1 cellular context compared by ENCODE assay signal in the genomic region with DNA sequence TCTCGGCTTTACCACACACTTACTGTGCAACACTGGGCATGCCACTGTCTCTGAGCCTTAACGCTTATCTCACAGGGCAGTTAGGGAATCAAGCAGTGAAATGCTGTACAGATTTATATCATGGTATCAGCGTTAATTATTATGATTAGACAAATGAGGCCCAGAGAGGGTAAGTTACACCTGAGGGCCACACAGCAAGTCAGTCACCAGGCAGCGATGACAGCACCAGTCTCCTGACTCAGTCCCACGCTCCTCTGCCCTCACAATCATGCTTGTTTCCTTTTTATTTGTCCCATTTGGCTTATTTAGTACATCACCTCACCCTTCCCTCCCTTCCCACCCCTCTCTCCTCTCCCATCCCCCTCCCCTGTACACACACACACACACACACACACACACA.
TF ChIP-seq lines count a peak whose summit lies in the region.

No MANE protein-coding gene starts in this region.

TF ChIP-seq in HepG2, 621 proteins besides CTCF, POLR2A, EP300 and RAD21:
- TF ChIP-seq ZNF451 (CRISPR knock-in tag; IDR thresholded peaks at IDR 0.05) (no peak), JUND (CRISPR knock-in tag; IDR thresholded peaks at IDR 0.05) (no peak), ZNF543 (CRISPR knock-in tag; IDR thresholded peaks at IDR 0.05) (no peak), ZNF547 (CRISPR knock-in tag; IDR thresholded peaks at IDR 0.05) (no peak), SOX6 (IDR thresholded peaks at IDR 0.05) (no peak), SOX6 (CRISPR knock-in tag; IDR thresholded peaks at IDR 0.05) (no peak), ZNF83 (CRISPR knock-in tag; IDR thresholded peaks at IDR 0.05; ENCODE audit: borderline replicate concordance) (no peak), HNRNPK (IDR thresholded peaks at IDR 0.05; ENCODE audit: low read depth, low read length, poor library complexity, severe bottlenecking) (peak; percentile 59), ZNF17 (CRISPR knock-in tag; IDR thresholded peaks at IDR 0.05) (no peak), NFE2L1 (CRISPR knock-in tag; IDR thresholded peaks at IDR 0.05; ENCODE audit: borderline replicate concordance) (no peak), ZNF768 (CRISPR knock-in tag; IDR thresholded peaks at IDR 0.05) (peak; percentile 70), ZNF564 (CRISPR knock-in tag; IDR thresholded peaks at IDR 0.05) (no peak), JDP2 (CRISPR knock-in tag; IDR thresholded peaks at IDR 0.05; ENCODE audit: borderline replicate concordance) (no peak)
- TF ChIP-seq, protein P1, sequence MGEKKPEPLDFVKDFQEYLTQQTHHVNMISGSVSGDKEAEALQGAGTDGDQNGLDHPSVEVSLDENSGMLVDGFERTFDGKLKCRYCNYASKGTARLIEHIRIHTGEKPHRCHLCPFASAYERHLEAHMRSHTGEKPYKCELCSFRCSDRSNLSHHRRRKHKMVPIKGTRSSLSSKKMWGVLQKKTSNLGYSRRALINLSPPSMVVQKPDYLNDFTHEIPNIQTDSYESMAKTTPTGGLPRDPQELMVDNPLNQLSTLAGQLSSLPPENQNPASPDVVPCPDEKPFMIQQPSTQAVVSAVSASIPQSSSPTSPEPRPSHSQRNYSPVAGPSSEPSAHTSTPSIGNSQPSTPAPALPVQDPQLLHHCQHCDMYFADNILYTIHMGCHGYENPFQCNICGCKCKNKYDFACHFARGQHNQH (CRISPR knock-in tag; IDR thresholded peaks at IDR 0.05), result no peak
- TF ChIP-seq, protein P2, sequence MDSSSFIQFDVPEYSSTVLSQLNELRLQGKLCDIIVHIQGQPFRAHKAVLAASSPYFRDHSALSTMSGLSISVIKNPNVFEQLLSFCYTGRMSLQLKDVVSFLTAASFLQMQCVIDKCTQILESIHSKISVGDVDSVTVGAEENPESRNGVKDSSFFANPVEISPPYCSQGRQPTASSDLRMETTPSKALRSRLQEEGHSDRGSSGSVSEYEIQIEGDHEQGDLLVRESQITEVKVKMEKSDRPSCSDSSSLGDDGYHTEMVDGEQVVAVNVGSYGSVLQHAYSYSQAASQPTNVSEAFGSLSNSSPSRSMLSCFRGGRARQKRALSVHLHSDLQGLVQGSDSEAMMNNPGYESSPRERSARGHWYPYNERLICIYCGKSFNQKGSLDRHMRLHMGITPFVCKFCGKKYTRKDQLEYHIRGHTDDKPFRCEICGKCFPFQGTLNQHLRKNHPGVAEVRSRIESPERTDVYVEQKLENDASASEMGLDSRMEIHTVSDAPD (CRISPR knock-in tag; IDR thresholded peaks at IDR 0.05), result no peak
- TF ChIP-seq, protein P3, sequence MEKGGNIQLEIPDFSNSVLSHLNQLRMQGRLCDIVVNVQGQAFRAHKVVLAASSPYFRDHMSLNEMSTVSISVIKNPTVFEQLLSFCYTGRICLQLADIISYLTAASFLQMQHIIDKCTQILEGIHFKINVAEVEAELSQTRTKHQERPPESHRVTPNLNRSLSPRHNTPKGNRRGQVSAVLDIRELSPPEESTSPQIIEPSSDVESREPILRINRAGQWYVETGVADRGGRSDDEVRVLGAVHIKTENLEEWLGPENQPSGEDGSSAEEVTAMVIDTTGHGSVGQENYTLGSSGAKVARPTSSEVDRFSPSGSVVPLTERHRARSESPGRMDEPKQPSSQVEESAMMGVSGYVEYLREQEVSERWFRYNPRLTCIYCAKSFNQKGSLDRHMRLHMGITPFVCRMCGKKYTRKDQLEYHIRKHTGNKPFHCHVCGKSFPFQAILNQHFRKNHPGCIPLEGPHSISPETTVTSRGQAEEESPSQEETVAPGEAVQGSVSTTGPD (CRISPR knock-in tag; IDR thresholded peaks at IDR 0.05), result no peak
- TF ChIP-seq, protein P4, sequence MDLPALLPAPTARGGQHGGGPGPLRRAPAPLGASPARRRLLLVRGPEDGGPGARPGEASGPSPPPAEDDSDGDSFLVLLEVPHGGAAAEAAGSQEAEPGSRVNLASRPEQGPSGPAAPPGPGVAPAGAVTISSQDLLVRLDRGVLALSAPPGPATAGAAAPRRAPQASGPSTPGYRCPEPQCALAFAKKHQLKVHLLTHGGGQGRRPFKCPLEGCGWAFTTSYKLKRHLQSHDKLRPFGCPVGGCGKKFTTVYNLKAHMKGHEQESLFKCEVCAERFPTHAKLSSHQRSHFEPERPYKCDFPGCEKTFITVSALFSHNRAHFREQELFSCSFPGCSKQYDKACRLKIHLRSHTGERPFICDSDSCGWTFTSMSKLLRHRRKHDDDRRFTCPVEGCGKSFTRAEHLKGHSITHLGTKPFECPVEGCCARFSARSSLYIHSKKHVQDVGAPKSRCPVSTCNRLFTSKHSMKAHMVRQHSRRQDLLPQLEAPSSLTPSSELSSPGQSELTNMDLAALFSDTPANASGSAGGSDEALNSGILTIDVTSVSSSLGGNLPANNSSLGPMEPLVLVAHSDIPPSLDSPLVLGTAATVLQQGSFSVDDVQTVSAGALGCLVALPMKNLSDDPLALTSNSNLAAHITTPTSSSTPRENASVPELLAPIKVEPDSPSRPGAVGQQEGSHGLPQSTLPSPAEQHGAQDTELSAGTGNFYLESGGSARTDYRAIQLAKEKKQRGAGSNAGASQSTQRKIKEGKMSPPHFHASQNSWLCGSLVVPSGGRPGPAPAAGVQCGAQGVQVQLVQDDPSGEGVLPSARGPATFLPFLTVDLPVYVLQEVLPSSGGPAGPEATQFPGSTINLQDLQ (CRISPR knock-in tag; IDR thresholded peaks at IDR 0.05), result no peak
- TF ChIP-seq, protein P5, sequence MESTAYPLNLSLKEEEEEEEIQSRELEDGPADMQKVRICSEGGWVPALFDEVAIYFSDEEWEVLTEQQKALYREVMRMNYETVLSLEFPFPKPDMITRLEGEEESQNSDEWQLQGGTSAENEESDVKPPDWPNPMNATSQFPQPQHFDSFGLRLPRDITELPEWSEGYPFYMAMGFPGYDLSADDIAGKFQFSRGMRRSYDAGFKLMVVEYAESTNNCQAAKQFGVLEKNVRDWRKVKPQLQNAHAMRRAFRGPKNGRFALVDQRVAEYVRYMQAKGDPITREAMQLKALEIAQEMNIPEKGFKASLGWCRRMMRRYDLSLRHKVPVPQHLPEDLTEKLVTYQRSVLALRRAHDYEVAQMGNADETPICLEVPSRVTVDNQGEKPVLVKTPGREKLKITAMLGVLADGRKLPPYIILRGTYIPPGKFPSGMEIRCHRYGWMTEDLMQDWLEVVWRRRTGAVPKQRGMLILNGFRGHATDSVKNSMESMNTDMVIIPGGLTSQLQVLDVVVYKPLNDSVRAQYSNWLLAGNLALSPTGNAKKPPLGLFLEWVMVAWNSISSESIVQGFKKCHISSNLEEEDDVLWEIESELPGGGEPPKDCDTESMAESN (CRISPR knock-in tag; conservative IDR thresholded peaks at IDR 0.05), result no peak
